In the genomic region with DNA sequence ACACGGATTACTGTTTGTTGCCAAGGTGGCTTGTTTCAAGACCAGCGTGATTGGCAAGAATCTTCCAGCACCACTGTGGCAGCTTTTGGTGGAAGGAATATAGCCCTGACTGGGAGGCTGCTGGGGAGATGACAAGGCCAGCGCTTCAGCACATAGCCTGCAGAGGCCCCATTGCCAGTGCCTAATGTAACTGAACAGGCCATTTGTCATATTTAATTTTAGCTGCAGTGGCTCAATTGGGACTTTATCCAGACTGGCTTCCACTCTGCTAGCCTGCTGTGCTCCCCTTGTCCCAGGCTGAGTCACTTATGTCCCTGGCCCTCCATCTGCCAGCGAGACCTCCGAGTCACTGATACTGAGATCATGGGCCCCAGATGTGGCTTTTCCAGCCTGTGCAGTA, we compare ENCODE assay signal across 14 cellular contexts.
A peak's percentile ranks its signal among the peaks of the same experiment; 100 is the strongest.
DNase-seq lines count a peak whose midpoint lies in the region; FAIRE-seq and TF ChIP-seq lines count a peak whose summit lies in the region.
"Had no signal": no experiment of that assay in that cellular context is flagged by ENCODE, and none has a peak within 500 bp of the region (broad histone marks: within the 10 kb centered on the region; RNA-seq: fewer than 3 reads in every experiment).

No MANE protein-coding gene starts in this region.

- no peak overlapping the region for H3K27ac Mint-ChIP-seq in astrocyte (ENCODE audit: unreplicated experiment)
- H3K27ac Mint-ChIP-seq: B cell had no signal

- H3K9me3 ChIP-seq in astrocyte (ENCODE audit: insufficient read depth, low read depth, low read length) (no peaks in the 10 kb centered on the region), left ventricle myocardium inferior (replicated peaks) (no peaks in the 10 kb centered on the region), skeletal muscle tissue (ENCODE audit: control insufficient read depth in 3 of 3, low read length in 3 of 3) (no peaks in the 10 kb centered on the region)

- H3K4me1 ChIP-seq in astrocyte (ENCODE audit: insufficient read depth, low read length) (peaks cover 28% of the 10 kb centered on the region), left ventricle myocardium inferior (peaks cover 41% of the 10 kb centered on the region), skeletal muscle tissue (ENCODE audit: control insufficient read depth in 3 of 3, insufficient read depth in 3 of 3, low read length in 3 of 3) (peaks cover 22 to 28% (median 26%) of the 10 kb centered on the region in 3 donors)
- H3K4me1 ChIP-seq: parathyroid adenoma had no signal

- no peak overlapping the region for H3K4me3 Mint-ChIP-seq in astrocyte (ENCODE audit: unreplicated experiment)
- H3K4me3 Mint-ChIP-seq: B cell had no signal

- H3K79me2 ChIP-seq in astrocyte (ENCODE audit: insufficient read depth, low read length), result no peaks in the 10 kb centered on the region
- H3K79me2 ChIP-seq: parathyroid adenoma had no signal

- no peaks in the 10 kb centered on the region for H3K27me3 Mint-ChIP-seq in astrocyte (ENCODE audit: low read depth, unreplicated experiment)
- H3K27me3 Mint-ChIP-seq: B cell had no signal

- no peaks in the 10 kb centered on the region for H4K20me1 ChIP-seq in astrocyte (ENCODE audit: insufficient read depth, low read length)

- intact Hi-C loops in left ventricle myocardium inferior (cut with micrococcal nuclease) (no loop called here), posterior vena cava (cut with DNase I) (loop anchor here in 1 of 2 donors (10.0 kb wide), 1 partner anchor 70 kb away; no protein-coding TSS in a partner anchor)

- no peaks in the 10 kb centered on the region for H3K9me3 Mint-ChIP-seq in astrocyte (ENCODE audit: unreplicated experiment)

- H3K27me3 ChIP-seq in astrocyte (ENCODE audit: insufficient read depth, low read length) (no peaks in the 10 kb centered on the region), left ventricle myocardium inferior (ENCODE audit: low read depth) (no peaks in the 10 kb centered on the region), skeletal muscle tissue (ENCODE audit: control insufficient read depth in 3 of 3, insufficient read depth in 3 of 3, low read length in 3 of 3) (no peaks in the 10 kb centered on the region)

- H3K27ac ChIP-seq in astrocyte (ENCODE audit: low read depth, low read length) (no peak overlapping the region), left ventricle myocardium inferior (replicated peaks) (peak overlapping the region; percentile 84), skeletal muscle tissue (ENCODE audit: low read depth, low read length) (peak overlapping the region; percentile 81)
- H3K27ac ChIP-seq: parathyroid adenoma had no signal

- peaks cover 57% of the 10 kb centered on the region for H3K4me1 Mint-ChIP-seq in astrocyte (ENCODE audit: low read depth, unreplicated experiment)
- H3K4me1 Mint-ChIP-seq: B cell had no signal

- H3K36me3 Mint-ChIP-seq in astrocyte (ENCODE audit: low read depth, unreplicated experiment), result no peaks in the 10 kb centered on the region

- peak; percentile 47 for DNase-seq in NCI-H1694 (lab: John Stamatoyannopoulos, UW)
- DNase-seq in astrocyte (ENCODE audit: low read depth), result no peak
- peak; percentile 26 for DNase-seq in left ventricle myocardium inferior
- DNase-seq in posterior vena cava (ENCODE audit: low spot score), result no peak
- no peak for DNase-seq in stimulated activated CD4-positive, alpha-beta T cell treated with anti-CD3 and anti-CD28 coated beads, Interleukin-1b, Interleukin-23, amount 100 ng/mL, for 48 hours
- DNase-seq in putamen (ENCODE audit: low spot score), result no peak
- DNase-seq in ureter (ENCODE audit: low spot score), result no peak
- DNase-seq: activated CD4-positive, alpha-beta T cell treated with anti-CD3 and anti-CD28 coated beads, Interleukin-2, amount 50 U/mL, for 48 hours; KBM-7; NCI-H1105 treated with DMSO at 0.1 percent for 48 hours; NCI-H510A had no signal

- TF ChIP-seq CTCF in astrocyte (IDR thresholded peaks at IDR 0.05; ENCODE audit: insufficient read depth, low read depth, low read length), result no peak
- TF ChIP-seq CTCF in left ventricle myocardium inferior (IDR thresholded peaks at IDR 0.05; ENCODE audit: borderline replicate concordance), result peak; percentile 38

- H3K4me3 ChIP-seq in astrocyte (ENCODE audit: insufficient read depth, low read depth, low read length) (no peak overlapping the region), left ventricle myocardium inferior (no peak overlapping the region), skeletal muscle tissue (ENCODE audit: low read length in 3 of 3) (no peak overlapping the region)

- H3K9ac ChIP-seq in astrocyte (ENCODE audit: low read length) (no peak overlapping the region), skeletal muscle tissue (ENCODE audit: low read depth in 1 of 3, low read length in 3 of 3) (peak overlapping the region in 2 of 3 donors; percentile 44 to 45)
- H3K9ac ChIP-seq: parathyroid adenoma had no signal

- H2AFZ ChIP-seq in astrocyte (ENCODE audit: low read depth, low read length), result peak overlapping the region; percentile 30
- H2AFZ ChIP-seq: parathyroid adenoma had no signal

- no peak for FAIRE-seq in astrocyte (lab: Jason Lieb, UNC)

- no peak overlapping the region for H3K4me2 ChIP-seq in astrocyte (ENCODE audit: low read length)

- H3K36me3 ChIP-seq in astrocyte (ENCODE audit: insufficient read depth, low read length) (no peaks in the 10 kb centered on the region), left ventricle myocardium inferior (no peaks in the 10 kb centered on the region), skeletal muscle tissue (ENCODE audit: control insufficient read depth in 3 of 3, insufficient read depth in 3 of 3, low read length in 3 of 3) (no peaks in the 10 kb centered on the region)

Comparison
In these comparisons a context has a peak if more than half of its experiments do, and no peak if none do; other contexts are left out.
1. DNase-seq: peak in NCI-H1694 (single experiment) and left ventricle myocardium inferior (single experiment); none in astrocyte (single experiment), posterior vena cava (single experiment), stimulated activated CD4-positive, alpha-beta T cell treated with anti-CD3 and anti-CD28 coated beads, Interleukin-1b, Interleukin-23, amount 100 ng/mL, for 48 hours (single experiment), putamen (single experiment) and ureter (single experiment).